ENCODE assay signal across 8 cellular contexts in the genomic region with DNA sequence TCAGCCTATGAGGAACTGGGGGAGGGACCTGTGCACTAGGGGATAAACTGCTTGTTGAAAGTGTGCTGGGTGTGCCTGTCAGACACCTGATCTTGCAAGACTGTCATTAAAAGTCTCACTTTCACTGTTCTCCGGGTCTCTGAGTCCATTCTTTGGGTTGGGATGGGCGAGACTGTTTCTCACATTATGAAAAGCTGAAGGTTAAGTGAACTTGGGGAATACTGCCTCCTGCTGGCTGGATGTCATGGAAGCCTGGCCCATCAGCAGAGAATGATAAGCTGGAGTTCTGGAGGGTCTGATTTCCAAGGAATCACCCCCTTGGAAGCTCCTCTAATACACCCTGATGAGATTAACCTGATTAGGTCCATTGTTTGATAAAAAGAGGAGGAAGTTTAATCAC. TPM values are rescaled to one million over a fixed set of nuclear protein-coding genes. Genes with fewer than 3 reads are reported as not detected.
DNase-seq lines count a peak whose midpoint lies in the region; ATAC-seq and TF ChIP-seq lines count a peak whose summit lies in the region.

No MANE protein-coding gene starts in this region.

- TF ChIP-seq CTCF in natural killer cell (IDR thresholded peaks at IDR 0.05) (peak; percentile 50), epithelial cell of proximal tubule (conservative IDR thresholded peaks at IDR 0.05; ENCODE audit: low read depth, low read length) (peak; percentile 80)

- intact Hi-C loops in natural killer cell (cut with micrococcal nuclease), result loop anchor here (1.0 kb wide), 1 partner anchor 79 kb away; no protein-coding TSS in a partner anchor

- no peaks in the 10 kb centered on the region for H3K36me3 Mint-ChIP-seq in natural killer cell
- no peaks in the 10 kb centered on the region for H3K36me3 Mint-ChIP-seq in natural killer cell treated with Interleukin-12 subunit alpha and Interleukin-12 subunit beta and Interleukin-15 and Interleukin-18, amount 100 ng/mL, for 72 hours

- no peak overlapping the region for H3K4me3 Mint-ChIP-seq in natural killer cell
- H3K4me3 Mint-ChIP-seq in natural killer cell treated with Interleukin-12 subunit alpha and Interleukin-12 subunit beta and Interleukin-15 and Interleukin-18, amount 100 ng/mL, for 72 hours, result no peak overlapping the region

- no peaks in the 10 kb centered on the region for H3K9me3 Mint-ChIP-seq in natural killer cell
- H3K9me3 Mint-ChIP-seq in natural killer cell treated with Interleukin-12 subunit alpha and Interleukin-12 subunit beta and Interleukin-15 and Interleukin-18, amount 100 ng/mL, for 72 hours, result no peaks in the 10 kb centered on the region

- ATAC-seq in natural killer cell (peak in 1 of 3 donors; percentile 34), HG02973 (IDR thresholded peaks at IDR 0.05; ENCODE audit: unreplicated experiment) (no peak), HG02840 (IDR thresholded peaks at IDR 0.05; ENCODE audit: low FRiP score, unreplicated experiment) (no peak), HG03175 (IDR thresholded peaks at IDR 0.05; ENCODE audit: unreplicated experiment) (no peak)
- ATAC-seq in natural killer cell treated with Interleukin-12 subunit alpha and Interleukin-12 subunit beta and Interleukin-15 and Interleukin-18, amount 100 ng/mL, for 72 hours, result no peak

- no peak overlapping the region for H3K4me3 ChIP-seq in epithelial cell of proximal tubule (ENCODE audit: low read depth, low read length)

- no peaks in the 10 kb centered on the region for H3K27me3 Mint-ChIP-seq in natural killer cell (ENCODE audit: low read depth in 2 of 2)
- no peaks in the 10 kb centered on the region for H3K27me3 Mint-ChIP-seq in natural killer cell treated with Interleukin-12 subunit alpha and Interleukin-12 subunit beta and Interleukin-15 and Interleukin-18, amount 100 ng/mL, for 72 hours

- DNase-seq in natural killer cell (no peak), epithelial cell of proximal tubule (ENCODE audit: low read depth) (peak; percentile 7)
- no peak for DNase-seq in natural killer cell treated with Interleukin-12 subunit alpha and Interleukin-12 subunit beta and Interleukin-15 and Interleukin-18, amount 100 ng/mL, for 72 hours (ENCODE audit: low spot score)
- DNase-seq in activated CD4-positive, alpha-beta T cell treated with anti-CD3 and anti-CD28 coated beads, Interleukin-2, amount 50 U/mL, for 24 hours (ENCODE audit: low read depth in 1 of 2, low spot score in 1 of 2), result peak; percentile 6 to 49
- DNase-seq in stimulated activated CD4-positive, alpha-beta T cell treated with anti-CD3 and anti-CD28 coated beads, Interleukin-12 subunit alpha, Interleukin-12 subunit beta, amount 100 ng/mL, for 24 hours (ENCODE audit: low read depth in 2 of 2), result peak; percentile 26 to 66

- H3K4me1 Mint-ChIP-seq in natural killer cell, result no peaks in the 10 kb centered on the region
- H3K4me1 Mint-ChIP-seq in natural killer cell treated with Interleukin-12 subunit alpha and Interleukin-12 subunit beta and Interleukin-15 and Interleukin-18, amount 100 ng/mL, for 72 hours (ENCODE audit: low read depth in 2 of 2), result peaks cover 0 to 5% of the 10 kb centered on the region in 2 donors

- no peak overlapping the region for H3K27ac Mint-ChIP-seq in natural killer cell
- H3K27ac Mint-ChIP-seq in natural killer cell treated with Interleukin-12 subunit alpha and Interleukin-12 subunit beta and Interleukin-15 and Interleukin-18, amount 100 ng/mL, for 72 hours, result no peak overlapping the region

RNA-seq across cellular contexts. Expression of a gene that starts 9.0 kb away (rescaled TPM):
- total RNA-seq in natural killer cell (not detected), epithelial cell of proximal tubule (not detected in 2 replicates)
- not detected for total RNA-seq in natural killer cell treated with Interleukin-12 subunit alpha and Interleukin-12 subunit beta and Interleukin-15 and Interleukin-18, amount 100 ng/mL, for 72 hours

Comparison
In these comparisons a context has a peak if more than half of its experiments do, and no peak if none do; other contexts are left out.
1. DNase-seq: peak in activated CD4-positive, alpha-beta T cell treated with anti-CD3 and anti-CD28 coated beads, Interleukin-2, amount 50 U/mL, for 24 hours (2 of 2), epithelial cell of proximal tubule (single experiment) and stimulated activated CD4-positive, alpha-beta T cell treated with anti-CD3 and anti-CD28 coated beads, Interleukin-12 subunit alpha, Interleukin-12 subunit beta, amount 100 ng/mL, for 24 hours (2 of 2); none in natural killer cell (single experiment) and natural killer cell treated with Interleukin-12 subunit alpha and Interleukin-12 subunit beta and Interleukin-15 and Interleukin-18, amount 100 ng/mL, for 72 hours (single experiment).